ENCODE assay signal across 12 cellular contexts in the genomic region with DNA sequence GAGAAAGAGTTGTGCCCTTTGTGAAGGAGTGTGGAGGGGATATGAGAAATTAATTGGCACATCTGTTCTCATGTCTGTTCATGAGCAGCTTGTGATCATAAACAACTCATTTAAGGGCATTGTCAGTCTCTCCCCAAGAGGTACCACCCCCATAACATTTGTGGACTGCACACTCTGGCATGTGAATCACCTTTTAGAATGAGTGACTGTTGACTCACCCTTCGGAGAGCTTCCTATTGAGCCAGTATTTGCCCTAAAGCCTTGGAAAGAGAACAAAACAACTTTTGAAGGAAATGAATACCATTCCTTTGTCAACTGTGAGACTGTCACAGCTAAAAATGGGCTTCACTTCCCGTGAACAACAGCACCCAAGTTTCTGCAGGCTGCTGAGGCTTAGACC. TPM values are rescaled to one million over a fixed set of nuclear protein-coding genes. Genes with fewer than 3 reads are reported as not detected.
A peak's percentile ranks its signal among the peaks of the same experiment; 100 is the strongest.
DNase-seq lines count a peak whose midpoint lies in the region; ATAC-seq and TF ChIP-seq lines count a peak whose summit lies in the region.
"Had no signal": no experiment of that assay in that cellular context is flagged by ENCODE, and none has a peak within 500 bp of the region (broad histone marks: within the 10 kb centered on the region; RNA-seq: fewer than 3 reads in every experiment).

No MANE protein-coding gene starts in this region.

- H3K9ac ChIP-seq in SK-N-SH = peak overlapping the region; percentile 29; the same call in 1 of the 2 replicates

- H3K4me1 ChIP-seq in SK-N-SH (ENCODE audit: control insufficient read depth in 1 of 2, insufficient read depth in 2 of 2, low read depth in 1 of 2, low read length in 1 of 2) = peaks cover 0 to 3% of the 10 kb centered on the region in 2 experiments; a peak in 1 of 4 replicates
- H3K4me1 ChIP-seq: upper lobe of left lung had no signal

- H4K20me1 ChIP-seq in SK-N-SH (ENCODE audit: insufficient read depth) = no peaks in the 10 kb centered on the region

- peak overlapping the region; percentile 67 for H3K4me3 Mint-ChIP-seq in HFFc6
- H3K4me3 Mint-ChIP-seq: H9 had no signal

- peak overlapping the region; percentile 8; the same call in 1 of the 2 replicates for H3K4me2 ChIP-seq in SK-N-SH

- POLR2A ChIA-PET in AG04450 (lab: Yijun Ruan, JAX) = interaction anchor here (0.8 to 1.6 kb wide), 2 partner anchors 9 to 56 kb away, joined by 3 to 6 read pairs; a partner anchor contains a TSS
- POLR2A ChIA-PET in SK-N-SH (lab: Yijun Ruan, JAX) = no interaction called here

- no peaks in the 10 kb centered on the region for H3K36me3 ChIP-seq in SK-N-SH (replicated peaks in 1 of 2; ENCODE audit: control insufficient read depth in 1 of 2, insufficient read depth in 2 of 2, low read length in 1 of 2)
- H3K36me3 ChIP-seq: heart right ventricle, upper lobe of left lung had no signal

- no peak overlapping the region for H3K27ac ChIP-seq in AG04450 (ENCODE audit: low read depth, low read length)
- peak overlapping the region in 1 of 2 experiments; percentile 65; a peak in 2 of 4 replicates for H3K27ac ChIP-seq in SK-N-SH (ENCODE audit: low read depth in 2 of 2, low read length in 1 of 2)
- H3K27ac ChIP-seq: heart right ventricle, upper lobe of left lung had no signal

- peaks cover 69% of the 10 kb centered on the region for H3K4me1 Mint-ChIP-seq in HFFc6 (ENCODE audit: low read depth)

- DNase-seq in AG04450 (ENCODE audit: low read depth, low spot score) (peak; percentile 45), HFFc6 (peak; percentile 95), SK-N-SH (no peak), foreskin fibroblast (peak; percentile 95), posterior vena cava (ENCODE audit: low spot score) (no peak), HUDEP-2 (lab: John Stamatoyannopoulos, UW; ENCODE audit: unreplicated experiment in 76 of 76) (no peak)
- DNase-seq in activated T-cell treated with anti-CD3 and anti-CD28 coated beads, Interleukin-2, amount 50 U/mL, for 1 hour = no peak
- DNase-seq: H9, heart right ventricle, NCI-H2227 treated with DMSO at 0.1 percent for 48 hours had no signal

- H3K27me3 Mint-ChIP-seq in HFFc6 (ENCODE audit: insufficient read depth) = no peaks in the 10 kb centered on the region; the same call in 1 of the 2 replicates

- intact Hi-C loops in posterior vena cava (cut with DNase I) = no loop called here

- H3K27me3 ChIP-seq in AG04450 (ENCODE audit: control insufficient read depth, insufficient read depth, low read length) = no peaks in the 10 kb centered on the region
- no peaks in the 10 kb centered on the region for H3K27me3 ChIP-seq in SK-N-SH (ENCODE audit: insufficient read depth)
- H3K27me3 ChIP-seq: heart right ventricle, upper lobe of left lung had no signal

- no peak for TF ChIP-seq RAD21 in SK-N-SH (IDR thresholded peaks at IDR 0.05; ENCODE audit: low read length)

- no peaks in the 10 kb centered on the region for H3K36me3 Mint-ChIP-seq in HFFc6 (ENCODE audit: low read depth)

- peak overlapping the region; percentile 63; the same call in 1 of the 2 replicates for H2AFZ ChIP-seq in SK-N-SH (ENCODE audit: low read depth)

- H3K9me2 ChIP-seq in SK-N-SH = no peaks in the 10 kb centered on the region

- H3F3A ChIP-seq in SK-N-SH (replicated peaks; ENCODE audit: insufficient read depth) = peaks cover 21% of the 10 kb centered on the region

- no peaks in the 10 kb centered on the region for H3K79me2 ChIP-seq in SK-N-SH (ENCODE audit: insufficient read depth)

- no peak overlapping the region for H3K4me3 ChIP-seq in AG04450 (ENCODE audit: low read depth, low read length)
- H3K4me3 ChIP-seq in SK-N-SH (ENCODE audit: low read depth in 2 of 2, low read length in 1 of 2) = no peak overlapping the region
- H3K4me3 ChIP-seq in foreskin fibroblast (ENCODE audit: low read depth in 1 of 2, low read length in 2 of 2) = no peak overlapping the region
- H3K4me3 ChIP-seq: heart right ventricle, upper lobe of left lung had no signal

- H3K27ac Mint-ChIP-seq in HFFc6 = peak overlapping the region; percentile 87
- H3K27ac Mint-ChIP-seq: H9 had no signal

- TF ChIP-seq CTCF in AG04450 (IDR thresholded peaks at IDR 0.05; ENCODE audit: low read depth, low read length) (no peak), HFFc6 (IDR thresholded peaks at IDR 0.05) (no peak), SK-N-SH (IDR thresholded peaks at IDR 0.05) (no peak), foreskin fibroblast (IDR thresholded peaks at IDR 0.05; ENCODE audit: low read depth, low read length) (no peak)

- CTCF ChIA-PET in AG04450 (lab: Charles Lee) = no interaction called here
- CTCF ChIA-PET in SK-N-SH (lab: Yijun Ruan, JAX) = interaction anchor here (0.6 kb wide), 1 partner anchor 33 kb away, joined by 4 read pairs; no protein-coding TSS in a partner anchor

- TF ChIP-seq EP300 in SK-N-SH (IDR thresholded peaks at IDR 0.05; ENCODE audit: borderline replicate concordance in 1 of 2, low read depth in 1 of 2, low read length in 1 of 2) = peak in 1 of 2 experiments; percentile 83; a peak in 2 of 4 replicates

- no peak for ATAC-seq in HG03442 (IDR thresholded peaks at IDR 0.05; ENCODE audit: unreplicated experiment)

- no peaks in the 10 kb centered on the region for H3K9me3 Mint-ChIP-seq in HFFc6
- H3K9me3 Mint-ChIP-seq: H9 had no signal

- H3K9me3 ChIP-seq in AG04450 (ENCODE audit: control insufficient read depth, insufficient read depth, low read length) (no peaks in the 10 kb centered on the region), SK-N-SH (no peaks in the 10 kb centered on the region)
- H3K9me3 ChIP-seq: heart right ventricle, upper lobe of left lung had no signal

- WGBS in SK-N-SH (ENCODE audit: low lambda C conversion rate) = 0% methylated on average over 2 of the region's 2 CpGs

TF ChIP-seq in SK-N-SH, 30 proteins besides CTCF, POLR2A, EP300 and RAD21 (continues in another document):
- no peak; the same call in 1 of the 2 replicates for TF ChIP-seq ELF1 (IDR thresholded peaks at IDR 0.05)
- no peak for TF ChIP-seq MXI1 (IDR thresholded peaks at IDR 0.05; ENCODE audit: low read depth, low read length)
- TF ChIP-seq, protein P1, sequence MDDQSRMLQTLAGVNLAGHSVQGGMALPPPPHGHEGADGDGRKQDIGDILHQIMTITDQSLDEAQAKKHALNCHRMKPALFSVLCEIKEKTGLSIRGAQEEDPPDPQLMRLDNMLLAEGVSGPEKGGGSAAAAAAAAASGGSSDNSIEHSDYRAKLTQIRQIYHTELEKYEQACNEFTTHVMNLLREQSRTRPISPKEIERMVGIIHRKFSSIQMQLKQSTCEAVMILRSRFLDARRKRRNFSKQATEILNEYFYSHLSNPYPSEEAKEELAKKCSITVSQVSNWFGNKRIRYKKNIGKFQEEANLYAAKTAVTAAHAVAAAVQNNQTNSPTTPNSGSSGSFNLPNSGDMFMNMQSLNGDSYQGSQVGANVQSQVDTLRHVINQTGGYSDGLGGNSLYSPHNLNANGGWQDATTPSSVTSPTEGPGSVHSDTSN (IDR thresholded peaks at IDR 0.05) = peak; percentile 85
- TF ChIP-seq FOSL2 (IDR thresholded peaks at IDR 0.05; ENCODE audit: borderline replicate concordance, low read depth) = peak; percentile 95
- TF ChIP-seq NFIC (IDR thresholded peaks at IDR 0.05; ENCODE audit: borderline replicate concordance) = peak; percentile 72; the same call in 1 of the 2 replicates
- no peak for TF ChIP-seq GABPA (IDR thresholded peaks at IDR 0.05; ENCODE audit: low read depth)
- no peak for TF ChIP-seq FOXM1 (IDR thresholded peaks at IDR 0.05; ENCODE audit: low read depth)
- peak; percentile 90 for TF ChIP-seq JUND (IDR thresholded peaks at IDR 0.05)
- TF ChIP-seq, protein P2, sequence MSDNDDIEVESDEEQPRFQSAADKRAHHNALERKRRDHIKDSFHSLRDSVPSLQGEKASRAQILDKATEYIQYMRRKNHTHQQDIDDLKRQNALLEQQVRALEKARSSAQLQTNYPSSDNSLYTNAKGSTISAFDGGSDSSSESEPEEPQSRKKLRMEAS (IDR thresholded peaks at IDR 0.05; ENCODE audit: low read depth) = peak; percentile 71
- TF ChIP-seq, protein P3, sequence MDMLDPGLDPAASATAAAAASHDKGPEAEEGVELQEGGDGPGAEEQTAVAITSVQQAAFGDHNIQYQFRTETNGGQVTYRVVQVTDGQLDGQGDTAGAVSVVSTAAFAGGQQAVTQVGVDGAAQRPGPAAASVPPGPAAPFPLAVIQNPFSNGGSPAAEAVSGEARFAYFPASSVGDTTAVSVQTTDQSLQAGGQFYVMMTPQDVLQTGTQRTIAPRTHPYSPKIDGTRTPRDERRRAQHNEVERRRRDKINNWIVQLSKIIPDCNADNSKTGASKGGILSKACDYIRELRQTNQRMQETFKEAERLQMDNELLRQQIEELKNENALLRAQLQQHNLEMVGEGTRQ (IDR thresholded peaks at IDR 0.05; ENCODE audit: borderline replicate concordance, low read depth, low read length) = no peak
- TF ChIP-seq RXRA (IDR thresholded peaks at IDR 0.05; ENCODE audit: borderline replicate concordance, low read depth) = peak; percentile 70; the same call in 1 of the 2 replicates
- peak; percentile 17; the same call in 1 of the 2 replicates for TF ChIP-seq MEF2A (IDR thresholded peaks at IDR 0.05; ENCODE audit: borderline replicate concordance, low read depth)
- peak; percentile 59; the same call in 1 of the 2 replicates for TF ChIP-seq POLR2AphosphoS5 (IDR thresholded peaks at IDR 0.05; ENCODE audit: low read depth, low read length)
- peak; percentile 71; the same call in 1 of the 2 replicates for TF ChIP-seq SIN3A (IDR thresholded peaks at IDR 0.05; ENCODE audit: borderline replicate concordance, low read depth, low read length)
- peak; percentile 79; the same call in 1 of the 2 replicates for TF ChIP-seq TEAD4 (IDR thresholded peaks at IDR 0.05; ENCODE audit: borderline replicate concordance, insufficient read depth)
- TF ChIP-seq TCF12 (IDR thresholded peaks at IDR 0.05) = peak; percentile 86

RNA-seq across cellular contexts. Expression of a gene that starts 27.5 kb away (rescaled TPM):
- polyA plus RNA-seq in AG04450 (2011; rRNA removed) = 19.9 and 27.3 TPM in 2 replicates
- 26.1 and 51.0 TPM in 2 replicates for polyA minus RNA-seq in AG04450 (2011; rRNA and poly(A)+ RNA removed)
- total RNA-seq in HFFc6 (2021; fragmentation: NEBNext Ultra II Directional; extraction: Animal tissue kit (Norgen Biotek cat#: 25700)) = 10 to 100 TPM; 15.6 to 18.8 (median 18.0) TPM
- 10.7 and 14.2 TPM in 2 replicates for polyA plus RNA-seq in SK-N-SH (2012; rRNA removed)
- polyA plus RNA-seq in SK-N-SH (2012; cell fraction: cytosol; rRNA removed) = 5.5 and 7.0 TPM in 2 replicates
- polyA plus RNA-seq in SK-N-SH (2012; cell fraction: nucleus; rRNA removed) = 18.6 and 49.2 TPM in 2 replicates
- total RNA-seq in posterior vena cava = 10 to 100 TPM; 29.6 to 29.9 TPM

RNA-seq across cellular contexts. Expression of a gene that starts 56.5 kb away (rescaled TPM):
- 48.7 and 56.5 TPM in 2 replicates for polyA plus RNA-seq in AG04450 (2011; rRNA removed)
- polyA minus RNA-seq in AG04450 (2011; rRNA and poly(A)+ RNA removed) = 95.6 and 108 TPM in 2 replicates
- 10 to 100 TPM; 80.5 to 91.1 (median 82.2) TPM for total RNA-seq in HFFc6 (2021; fragmentation: NEBNext Ultra II Directional; extraction: Animal tissue kit (Norgen Biotek cat#: 25700))
- polyA plus RNA-seq in SK-N-SH (2012; rRNA removed) = 54.6 and 66.5 TPM in 2 replicates
- 34.2 and 46.9 TPM in 2 replicates for polyA plus RNA-seq in SK-N-SH (2012; cell fraction: cytosol; rRNA removed)
- polyA plus RNA-seq in SK-N-SH (2012; cell fraction: nucleus; rRNA removed) = 83.5 and 100 TPM in 2 replicates
- total RNA-seq in posterior vena cava = 100 to 1,000 TPM; 120 to 219 TPM

Comparison
In these comparisons a context has a peak if more than half of its experiments do, and no peak if none do; other contexts are left out.
1. DNase-seq: peak in AG04450 (single experiment), HFFc6 (single experiment) and foreskin fibroblast (2 of 2); none in SK-N-SH (single experiment), activated T-cell treated with anti-CD3 and anti-CD28 coated beads, Interleukin-2, amount 50 U/mL, for 1 hour (single experiment), posterior vena cava (single experiment) and HUDEP-2 (0 of 76).